Comparison of ENCODE assay signal across 12 cellular contexts in the genomic region with DNA sequence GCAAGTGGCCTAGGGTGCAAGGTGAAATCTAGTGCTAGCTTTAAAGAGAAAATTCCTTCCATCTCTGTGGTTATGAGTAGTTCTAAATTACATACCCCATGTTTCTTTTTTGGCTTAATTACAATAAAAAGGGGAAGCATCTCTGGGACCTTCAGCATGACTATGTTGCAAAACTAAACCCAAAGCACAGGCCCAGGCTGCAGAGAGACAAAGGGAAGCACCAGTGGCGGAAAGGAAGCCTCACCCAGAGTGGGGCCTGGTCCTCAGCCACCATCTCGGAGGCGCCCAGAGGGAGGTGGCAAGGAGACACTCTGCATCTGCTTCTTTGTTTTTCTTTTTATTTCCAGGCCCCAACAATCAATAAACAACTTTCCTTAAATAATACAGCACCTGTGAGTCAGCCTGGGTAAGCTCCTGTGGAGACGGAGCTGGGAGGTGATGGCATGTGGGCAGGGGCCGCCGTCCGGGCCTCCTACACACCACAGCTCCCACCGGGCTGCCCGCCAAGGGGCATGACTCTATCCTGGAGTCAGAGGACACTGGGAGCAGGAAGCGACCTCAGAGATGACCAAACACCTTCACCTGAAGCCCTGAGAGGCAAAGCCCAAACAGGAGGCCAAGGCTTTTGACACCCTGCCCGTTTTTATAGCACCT. TPM values are rescaled to one million over a fixed set of nuclear protein-coding genes. Genes with fewer than 3 reads are reported as not detected.
DNase-seq lines count a peak whose midpoint lies in the region; ATAC-seq lines count a peak whose summit lies in the region.
"Had no signal": no experiment of that assay in that cellular context is flagged by ENCODE, and none has a peak within 500 bp of the region (broad histone marks: within the 10 kb centered on the region; RNA-seq: fewer than 3 reads in every experiment).

No MANE protein-coding gene starts in this region.

- H3K4me3 ChIP-seq in CD4-positive, alpha-beta memory T cell (ENCODE audit: low read length in 2 of 2): no peak overlapping the region
- no peak overlapping the region for H3K4me3 ChIP-seq in SJCRH30
- H3K4me3 ChIP-seq: colonic mucosa, hepatocyte, prostate gland had no signal

- POLR2A ChIA-PET in CD4-positive, alpha-beta memory T cell (lab: Charles Lee; ENCODE audit: partially characterized antibody): interaction anchor here (0.5 to 2.2 kb wide), 3 partner anchors 40 to 221 kb away, joined by 3 to 4 read pairs (median 4); no protein-coding TSS in a partner anchor
- POLR2A ChIA-PET in naive thymus-derived CD8-positive, alpha-beta T cell (lab: Charles Lee): interaction anchor here (0.7 to 1.1 kb wide), 5 partner anchors 22 to 1446 kb away, joined by 3 to 7 read pairs (median 3); no protein-coding TSS in a partner anchor

- no peaks in the 10 kb centered on the region for H3K9me3 ChIP-seq in CD4-positive, alpha-beta memory T cell (ENCODE audit: control insufficient read depth in 1 of 2, low read length in 2 of 2)
- peaks cover 7% of the 10 kb centered on the region; the same call in 1 of the 2 replicates for H3K9me3 ChIP-seq in SJCRH30 (replicated peaks)
- H3K9me3 ChIP-seq: colonic mucosa, prostate gland had no signal

- peaks cover 0 to 12% (median 3%) of the 10 kb centered on the region in 8 donors for H3K9me3 Mint-ChIP-seq in CD4-positive, alpha-beta memory T cell
- H3K9me3 Mint-ChIP-seq in activated naive CD8-positive, alpha-beta T cell treated with anti-CD3 and anti-CD28 coated beads for 36 hours: peaks cover 10% of the 10 kb centered on the region
- H3K9me3 Mint-ChIP-seq in naive thymus-derived CD8-positive, alpha-beta T cell: peaks cover 0 to 7% (median 0%) of the 10 kb centered on the region in 9 donors

- peak overlapping the region; percentile 75 to 100 (median 89) for H3K27ac Mint-ChIP-seq in CD4-positive, alpha-beta memory T cell
- H3K27ac Mint-ChIP-seq in activated naive CD8-positive, alpha-beta T cell treated with anti-CD3 and anti-CD28 coated beads for 36 hours: peak overlapping the region; percentile 88
- peak overlapping the region; percentile 86 to 99 (median 94) for H3K27ac Mint-ChIP-seq in naive thymus-derived CD8-positive, alpha-beta T cell

- peaks cover 60 to 95% (median 82%) of the 10 kb centered on the region in 4 donors for H3K4me1 Mint-ChIP-seq in CD4-positive, alpha-beta memory T cell
- peaks cover 84% of the 10 kb centered on the region for H3K4me1 Mint-ChIP-seq in activated naive CD8-positive, alpha-beta T cell treated with anti-CD3 and anti-CD28 coated beads for 36 hours
- H3K4me1 Mint-ChIP-seq in naive thymus-derived CD8-positive, alpha-beta T cell: peaks cover 51 to 97% (median 94%) of the 10 kb centered on the region in 4 donors

- peak overlapping the region; percentile 11 for H3K27ac ChIP-seq in CD4-positive, alpha-beta memory T cell (ENCODE audit: low read depth, low read length)
- no peak overlapping the region for H3K27ac ChIP-seq in SJCRH30
- H3K27ac ChIP-seq: colonic mucosa, hepatocyte, prostate gland had no signal

- no peaks in the 10 kb centered on the region for H3K27me3 Mint-ChIP-seq in CD4-positive, alpha-beta memory T cell
- H3K27me3 Mint-ChIP-seq in activated naive CD8-positive, alpha-beta T cell treated with anti-CD3 and anti-CD28 coated beads for 36 hours: no peaks in the 10 kb centered on the region
- no peaks in the 10 kb centered on the region for H3K27me3 Mint-ChIP-seq in naive thymus-derived CD8-positive, alpha-beta T cell

- peak in 1 of 5 donors; percentile 46 for DNase-seq in CD4-positive, alpha-beta memory T cell
- DNase-seq in NOMO-1 treated with DMSO at 0.1 percent for 48 hours (lab: John Stamatoyannopoulos, UW; ENCODE audit: unreplicated experiment): peak; percentile 95
- DNase-seq in activated naive CD8-positive, alpha-beta T cell treated with anti-CD3 and anti-CD28 coated beads for 36 hours: no peak
- peak in 1 of 10 donors; percentile 50 for DNase-seq in naive thymus-derived CD8-positive, alpha-beta T cell
- DNase-seq in SJCRH30: no peak
- no peak for DNase-seq in NCI-H446 treated with DMSO at 0.1 percent for 48 hours (lab: John Stamatoyannopoulos, UW)
- DNase-seq in T-helper 9 cell: no peak
- DNase-seq: colonic mucosa, NCI-H2081 had no signal

- H3K27me3 ChIP-seq in CD4-positive, alpha-beta memory T cell (ENCODE audit: insufficient read depth, low read length): no peaks in the 10 kb centered on the region
- no peaks in the 10 kb centered on the region for H3K27me3 ChIP-seq in SJCRH30
- H3K27me3 ChIP-seq: colonic mucosa, hepatocyte had no signal

- peaks cover 29 to 67% of the 10 kb centered on the region in 2 donors for H3K36me3 Mint-ChIP-seq in CD4-positive, alpha-beta memory T cell
- H3K36me3 Mint-ChIP-seq in activated naive CD8-positive, alpha-beta T cell treated with anti-CD3 and anti-CD28 coated beads for 36 hours: peaks cover 68% of the 10 kb centered on the region
- peaks cover 5 to 67% (median 20%) of the 10 kb centered on the region in 3 donors for H3K36me3 Mint-ChIP-seq in naive thymus-derived CD8-positive, alpha-beta T cell

- peaks cover 22% of the 10 kb centered on the region for H3K36me3 ChIP-seq in CD4-positive, alpha-beta memory T cell (ENCODE audit: insufficient read depth, low read length)
- H3K36me3 ChIP-seq in SJCRH30: peaks cover 10% of the 10 kb centered on the region
- H3K36me3 ChIP-seq: colonic mucosa, prostate gland had no signal

- CTCF ChIA-PET in CD4-positive, alpha-beta memory T cell (lab: Charles Lee; ENCODE audit: partially characterized antibody): no interaction called here

- peaks cover 91% of the 10 kb centered on the region for H3K4me1 ChIP-seq in CD4-positive, alpha-beta memory T cell (ENCODE audit: insufficient read depth, low read length)
- H3K4me1 ChIP-seq in SJCRH30: peaks cover 27% of the 10 kb centered on the region
- H3K4me1 ChIP-seq: prostate gland had no signal

- H3K4me3 Mint-ChIP-seq in CD4-positive, alpha-beta memory T cell: peak overlapping the region; percentile 53 to 83 (median 66)
- peak overlapping the region; percentile 30 for H3K4me3 Mint-ChIP-seq in activated naive CD8-positive, alpha-beta T cell treated with anti-CD3 and anti-CD28 coated beads for 36 hours
- peak overlapping the region; percentile 66 to 90 (median 77) for H3K4me3 Mint-ChIP-seq in naive thymus-derived CD8-positive, alpha-beta T cell

- peak; percentile 37 to 39 for ATAC-seq in naive thymus-derived CD8-positive, alpha-beta T cell
- no peak for ATAC-seq in HG02884 (IDR thresholded peaks at IDR 0.05; ENCODE audit: unreplicated experiment)

- intact Hi-C loops in CD4-positive, alpha-beta memory T cell (cut with micrococcal nuclease): no loop called here

RNA-seq across cellular contexts. Expression of a gene that starts 21.7 kb away (rescaled TPM):
- total RNA-seq in CD4-positive, alpha-beta memory T cell: 100 to 1,000 TPM; 156 to 159 TPM
- polyA plus RNA-seq in CD4-positive, alpha-beta memory T cell: 10 to 100 TPM; 52.2 to 52.3 TPM
- total RNA-seq in activated naive CD8-positive, alpha-beta T cell treated with anti-CD3 and anti-CD28 coated beads for 36 hours: 10 to 100 TPM; 30.7 to 30.8 TPM
- total RNA-seq in naive thymus-derived CD8-positive, alpha-beta T cell: 100 to 1,000 TPM; 177 to 185 TPM
- 10 to 100 TPM; 72.3 to 74.3 (median 73.0) TPM for polyA plus RNA-seq in naive thymus-derived CD8-positive, alpha-beta T cell
- 22.5 and 23.2 TPM in 2 replicates for total RNA-seq in SJCRH30 (2014; rRNA removed; shearing (Covaris generic))
